23 cellular contexts compared by ENCODE assay signal in the genomic region with DNA sequence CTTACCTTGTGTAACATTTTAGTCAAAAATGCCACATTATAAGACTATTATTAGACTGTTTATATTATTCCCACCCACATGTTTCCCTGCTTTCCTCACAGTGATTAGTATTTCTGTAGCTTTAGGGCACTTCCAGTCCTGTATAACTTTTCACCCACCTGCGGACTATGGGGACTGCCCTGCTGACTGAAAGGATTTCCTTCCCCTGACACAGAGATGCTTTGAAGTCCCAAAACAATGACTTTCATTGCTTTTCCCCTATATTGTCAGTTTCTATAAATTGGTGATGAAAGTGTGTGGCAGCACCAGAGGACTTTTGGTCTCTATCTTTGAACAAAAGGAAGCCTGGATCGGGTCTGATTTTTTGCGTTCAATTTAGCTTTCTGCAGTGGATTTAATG. TPM values are rescaled to one million over a fixed set of nuclear protein-coding genes. Genes with fewer than 3 reads are reported as not detected.
DNase-seq lines count a peak whose midpoint lies in the region; ATAC-seq, FAIRE-seq and TF ChIP-seq lines count a peak whose summit lies in the region.
"Had no signal": no experiment of that assay in that cellular context is flagged by ENCODE, and none has a peak within 500 bp of the region (broad histone marks: within the 10 kb centered on the region; RNA-seq: fewer than 3 reads in every experiment).

No MANE protein-coding gene starts in this region.

- BruUV-seq in HepG2 (replicated peaks; lab: Mats Ljungman, UMichigan): no TSS peak

- H3K9me3 ChIP-seq in HepG2 (ENCODE audit: low read length): no peaks in the 10 kb centered on the region
- no peaks in the 10 kb centered on the region for H3K9me3 ChIP-seq in right lobe of liver
- no peaks in the 10 kb centered on the region for H3K9me3 ChIP-seq in neuron (ENCODE audit: low read length)
- no peaks in the 10 kb centered on the region for H3K9me3 ChIP-seq in subcutaneous abdominal adipose tissue (ENCODE audit: control insufficient read depth in 5 of 5, low read length in 5 of 5)
- H3K9me3 ChIP-seq in pancreas: no peaks in the 10 kb centered on the region
- H3K9me3 ChIP-seq: A549 had no signal

- H3K4me3 ChIP-seq in HepG2 (replicated peaks in 1 of 3; ENCODE audit: insufficient read depth in 1 of 3, low read depth in 2 of 3, low read length in 3 of 3) (no peak overlapping the region), right lobe of liver (no peak overlapping the region), neuron (ENCODE audit: low read length) (no peak overlapping the region), subcutaneous abdominal adipose tissue (ENCODE audit: low read depth in 1 of 5, low read length in 5 of 5) (no peak overlapping the region), pancreas (no peak overlapping the region)
- H3K4me3 ChIP-seq: A549, GM23338 had no signal

- no peak for TF ChIP-seq RAD21 in HepG2 (CRISPR knock-in tag; IDR thresholded peaks at IDR 0.05)

- DNase-seq in HepG2 (ENCODE audit: low spot score) (no peak), right lobe of liver (no peak), endothelial cell (ENCODE audit: low spot score) (no peak), pancreas (no peak)
- DNase-seq: AML-193; CD4-positive, alpha-beta memory T cell; DMS153; DMS79; GDM1; HCEC 1CT had no signal

- no peak overlapping the region for H3K4me3 Mint-ChIP-seq in endothelial cell (ENCODE audit: unreplicated experiment)
- H3K4me3 Mint-ChIP-seq: CD4-positive, alpha-beta memory T cell; GM23338 had no signal

- FAIRE-seq in HepG2 (lab: Jason Lieb, UNC) (no peak), pancreas (lab: Jason Lieb, UNC) (no peak)
- FAIRE-seq: GM12892, GM18507, H54 had no signal

- no peak for TF ChIP-seq CTCF in HepG2 (CRISPR knock-in tag; IDR thresholded peaks at IDR 0.05)
- TF ChIP-seq CTCF in right lobe of liver (IDR thresholded peaks at IDR 0.05): no peak
- TF ChIP-seq CTCF in endothelial cell (IDR thresholded peaks at IDR 0.05; ENCODE audit: unreplicated experiment): no peak
- TF ChIP-seq CTCF in pancreas (IDR thresholded peaks at IDR 0.05): no peak

- H3K9me3 Mint-ChIP-seq in endothelial cell (ENCODE audit: unreplicated experiment): no peaks in the 10 kb centered on the region
- H3K9me3 Mint-ChIP-seq: CD4-positive, alpha-beta memory T cell; GM23338 had no signal

- peak overlapping the region; percentile 66 for H3K27ac Mint-ChIP-seq in endothelial cell (ENCODE audit: unreplicated experiment)
- H3K27ac Mint-ChIP-seq: CD4-positive, alpha-beta memory T cell; GM23338 had no signal

- in situ Hi-C loops in HepG2 (cut with HindIII; ENCODE audit: extremely low pct_ligation_motif_present, low pct_unique_long_range_greater_than_20kb): no loop called here

- H3K4me1 ChIP-seq in HepG2 (ENCODE audit: insufficient read depth, low read length): no peaks in the 10 kb centered on the region
- no peaks in the 10 kb centered on the region for H3K4me1 ChIP-seq in right lobe of liver
- H3K4me1 ChIP-seq in neuron (ENCODE audit: insufficient read depth, low read length): peaks cover 36% of the 10 kb centered on the region
- H3K4me1 ChIP-seq in subcutaneous abdominal adipose tissue (ENCODE audit: control insufficient read depth in 5 of 5, insufficient read depth in 5 of 5, low read length in 5 of 5): peaks cover 0 to 8% (median 6%) of the 10 kb centered on the region in 5 donors
- no peaks in the 10 kb centered on the region for H3K4me1 ChIP-seq in pancreas
- H3K4me1 ChIP-seq: A549 had no signal

- H3K36me3 Mint-ChIP-seq in endothelial cell (ENCODE audit: low read depth, unreplicated experiment): no peaks in the 10 kb centered on the region

- H3K27ac ChIP-seq in HepG2 (ENCODE audit: extremely low read length, insufficient read depth, low read length): no peak overlapping the region
- no peak overlapping the region for H3K27ac ChIP-seq in right lobe of liver
- peak overlapping the region; percentile 70 for H3K27ac ChIP-seq in subcutaneous abdominal adipose tissue (ENCODE audit: low read depth, low read length)
- H3K27ac ChIP-seq in pancreas: no peak overlapping the region
- H3K27ac ChIP-seq: 22Rv1, A549, C4-2B, HL-60 had no signal

- POLR2A ChIA-PET in HepG2 (lab: Yijun Ruan, JAX): no interaction called here

- CTCF ChIA-PET in HepG2 (lab: Yijun Ruan, JAX; ENCODE audit: low intra/inter-chr PET ratio, low total read pairs): no interaction called here

- no peaks in the 10 kb centered on the region for H3K27me3 ChIP-seq in HepG2 (ENCODE audit: control insufficient read depth in 1 of 2, insufficient read depth in 2 of 2, low read length in 2 of 2)
- H3K27me3 ChIP-seq in right lobe of liver: no peaks in the 10 kb centered on the region
- H3K27me3 ChIP-seq in neuron (ENCODE audit: insufficient read depth, low read length): no peaks in the 10 kb centered on the region
- no peaks in the 10 kb centered on the region for H3K27me3 ChIP-seq in subcutaneous abdominal adipose tissue (ENCODE audit: control insufficient read depth in 5 of 5, insufficient read depth in 4 of 5, low read length in 5 of 5)
- H3K27me3 ChIP-seq in pancreas: no peaks in the 10 kb centered on the region

- H3K4me2 ChIP-seq in HepG2 (ENCODE audit: low read depth, low read length): no peak overlapping the region
- H3K4me2 ChIP-seq: A549, GM23338 had no signal

- H4K20me1 ChIP-seq in HepG2 (ENCODE audit: insufficient read depth, low read length): no peaks in the 10 kb centered on the region

- TF ChIP-seq POLR2A in HepG2 (IDR thresholded peaks at IDR 0.05; ENCODE audit: insufficient read depth in 1 of 2, low read depth in 2 of 2, low read length in 2 of 2): no peak
- TF ChIP-seq POLR2A in right lobe of liver (IDR thresholded peaks at IDR 0.05): no peak

- H3K4me1 Mint-ChIP-seq in endothelial cell (ENCODE audit: unreplicated experiment): peaks cover 10% of the 10 kb centered on the region
- H3K4me1 Mint-ChIP-seq: CD4-positive, alpha-beta memory T cell had no signal

- WGBS in HepG2 (ENCODE audit: low lambda C conversion rate): 98% methylated on average over 3 of the region's 3 CpGs
- 96% methylated on average over 3 of the region's 3 CpGs for WGBS in right lobe of liver (ENCODE audit: insufficient coverage, low coverage, low lambda C conversion rate, missing lambda C conversion rate)
- 94 to 96% methylated on average over 3 of the region's 3 CpGs for WGBS in pancreas, 2 donors

- no peaks in the 10 kb centered on the region for H3K27me3 Mint-ChIP-seq in endothelial cell (ENCODE audit: unreplicated experiment)
- H3K27me3 Mint-ChIP-seq: CD4-positive, alpha-beta memory T cell had no signal

- H3K36me3 ChIP-seq in HepG2 (replicated peaks in 1 of 2; ENCODE audit: control insufficient read depth in 1 of 2, insufficient read depth in 2 of 2, low read length in 2 of 2): peaks cover 15 to 73% of the 10 kb centered on the region in 2 experiments
- H3K36me3 ChIP-seq in right lobe of liver: peaks cover 0 to 26% (median 4%) of the 10 kb centered on the region in 4 donors
- H3K36me3 ChIP-seq in neuron (ENCODE audit: insufficient read depth, low read length): peaks cover under 1% of the 10 kb centered on the region
- peaks cover 20 to 38% (median 25%) of the 10 kb centered on the region in 5 donors for H3K36me3 ChIP-seq in subcutaneous abdominal adipose tissue (ENCODE audit: control insufficient read depth in 5 of 5, insufficient read depth in 5 of 5, low read length in 5 of 5)
- H3K36me3 ChIP-seq in pancreas: no peaks in the 10 kb centered on the region

- H3K79me2 ChIP-seq in HepG2 (ENCODE audit: insufficient read depth, low read length): no peaks in the 10 kb centered on the region

- H3K9ac ChIP-seq in HepG2 (ENCODE audit: insufficient read depth, low read depth, low read length) (no peak overlapping the region), subcutaneous abdominal adipose tissue (ENCODE audit: low read length in 5 of 5) (no peak overlapping the region)

- H2AFZ ChIP-seq in HepG2 (ENCODE audit: low read length) (no peak overlapping the region), neuron (ENCODE audit: low read depth, low read length) (peak overlapping the region; percentile 80)
- H2AFZ ChIP-seq: GM23338 had no signal

- no peak for ATAC-seq in HepG2
- ATAC-seq in right lobe of liver: no peak
- no peak for ATAC-seq in GM19397 (IDR thresholded peaks at IDR 0.05; ENCODE audit: unreplicated experiment)
- ATAC-seq in pancreas: no peak
- ATAC-seq in HG03025 (IDR thresholded peaks at IDR 0.05; ENCODE audit: low FRiP score, unreplicated experiment): no peak
- ATAC-seq: A549, GM23338 had no signal

- no peak for TF ChIP-seq EP300 in HepG2 (IDR thresholded peaks at IDR 0.05; ENCODE audit: low read depth in 2 of 2, low read length in 2 of 2)
- no peak for TF ChIP-seq EP300 in HepG2 (CRISPR knock-in tag; IDR thresholded peaks at IDR 0.05; ENCODE audit: borderline replicate concordance)

- intact Hi-C loops in HepG2 (cut with micrococcal nuclease; ENCODE audit: unreplicated experiment): no loop called here
- intact Hi-C loops in right lobe of liver (cut with DNase I): no loop called here
- intact Hi-C loops in pancreas (cut with DNase I): no loop called here

TF ChIP-seq in HepG2, 621 proteins besides CTCF, POLR2A, EP300 and RAD21 (continues in another document):
- TF ChIP-seq GATAD2A (CRISPR knock-in tag; IDR thresholded peaks at IDR 0.05): no peak

RNA-seq across cellular contexts. Expression of gene OTX1, which starts 59.0 kb away (rescaled TPM):
- total RNA-seq in HepG2 (2016; rRNA removed; fragmentation: Illumina TruSeq; extraction: Trizol) (3.0 and 5.0 TPM in 2 replicates), right lobe of liver (not detected), endothelial cell (ENCODE audit: unreplicated experiment) (0.33 TPM), pancreas (under 1 TPM; 0.16 to 0.90 (median 0.28) TPM)
- total RNA-seq in HepG2 (2016; cell fraction: cytosol; rRNA removed; fragmentation: Illumina TruSeq; extraction: Trizol; ENCODE audit: low read depth): 3.1 and 4.3 TPM in 2 replicates
- total RNA-seq in HepG2 (2016; cell fraction: insoluble cytoplasmic fraction; rRNA removed; fragmentation: Illumina TruSeq; extraction: Trizol): 2.5 and 4.2 TPM in 2 replicates
- 4.1 and 4.3 TPM in 2 replicates for total RNA-seq in HepG2 (2016; cell fraction: membrane; rRNA removed; fragmentation: Illumina TruSeq; extraction: Trizol)
- 9.0 and 9.1 TPM in 2 replicates for total RNA-seq in HepG2 (2016; cell fraction: nucleus; rRNA removed; fragmentation: Illumina TruSeq; extraction: Trizol)
- polyA plus RNA-seq in HepG2 (2011; rRNA removed) (1.0 and 1.6 TPM in 2 replicates), pancreas (under 1 TPM; 0.02 to 0.15 TPM)
- polyA plus RNA-seq in HepG2 (2011; cell fraction: cytosol; rRNA removed): 0.47 and 0.66 TPM in 2 replicates
- 12.1 and 16.1 TPM in 2 replicates for polyA plus RNA-seq in HepG2 (2011; cell fraction: nucleus; rRNA removed)
- 7.7 and 7.9 TPM in 2 replicates for polyA plus RNA-seq in HepG2 (2012)
- polyA plus RNA-seq in HepG2 (2016; cell fraction: cytosol; fragmentation: Illumina TruSeq; extraction: Trizol; ENCODE audit: low read depth): 1.1 and 1.2 TPM in 2 replicates
- 6.4 and 9.1 TPM in 2 replicates for polyA plus RNA-seq in HepG2 (2016; cell fraction: insoluble cytoplasmic fraction; fragmentation: Illumina TruSeq; extraction: Trizol; ENCODE audit: low read depth)
- polyA plus RNA-seq in HepG2 (2016; cell fraction: membrane; fragmentation: Illumina TruSeq; extraction: Trizol; ENCODE audit: low read depth): 3.3 and 4.0 TPM in 2 replicates
- 24.6 and 24.9 TPM in 2 replicates for polyA plus RNA-seq in HepG2 (2016; cell fraction: nucleus; fragmentation: Illumina TruSeq; extraction: Trizol; ENCODE audit: insufficient read depth, low read depth)
- 0.82 and 6.6 TPM in 2 replicates for polyA minus RNA-seq in HepG2 (2011; rRNA and poly(A)+ RNA removed; ENCODE audit: low replicate concordance)
- 2.1 and 2.2 TPM in 2 replicates for polyA minus RNA-seq in HepG2 (2011; cell fraction: cytosol; rRNA and poly(A)+ RNA removed)
- polyA minus RNA-seq in HepG2 (2011; cell fraction: nucleus; rRNA and poly(A)+ RNA removed): 16.4 and 25.8 TPM in 2 replicates
- total RNA-seq: CD4-positive, alpha-beta memory T cell had no signal
- polyA plus RNA-seq: BJ; CD4-positive, alpha-beta memory T cell had no signal
